ENCODE assay signal across 12 cellular contexts in the genomic region with DNA sequence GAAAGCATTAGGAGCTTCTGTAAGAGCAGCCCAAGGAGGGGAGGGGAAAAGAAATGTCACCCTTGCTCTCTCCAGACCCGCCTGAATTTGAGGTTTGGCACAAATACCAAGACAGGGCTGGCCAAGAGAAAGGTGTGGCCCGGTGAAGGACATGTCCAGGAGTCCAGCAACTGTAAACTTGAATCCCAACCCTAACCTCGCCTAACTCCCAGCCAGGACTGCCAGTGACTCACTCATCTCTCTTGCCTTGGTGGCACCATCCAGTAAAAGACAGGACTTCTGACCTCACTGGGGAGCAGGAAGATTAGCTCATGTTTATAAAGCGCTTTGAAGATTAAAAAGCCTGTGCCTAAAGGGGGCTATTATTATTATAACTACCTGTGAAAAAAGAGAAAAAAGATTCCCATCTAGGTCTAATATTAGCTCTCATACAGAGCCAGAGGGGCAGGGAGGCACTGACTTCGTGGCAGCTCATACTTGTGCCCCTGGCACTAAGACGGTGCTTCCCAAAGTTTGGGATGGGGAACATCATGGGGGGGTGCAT.
DNase-seq lines count a peak whose midpoint lies in the region; ATAC-seq and TF ChIP-seq lines count a peak whose summit lies in the region.
"Had no signal": no experiment of that assay in that cellular context is flagged by ENCODE, and none has a peak within 500 bp of the region (broad histone marks: within the 10 kb centered on the region; RNA-seq: fewer than 3 reads in every experiment).

No MANE protein-coding gene starts in this region.

- no peaks in the 10 kb centered on the region for H4K20me1 ChIP-seq in mammary epithelial cell (ENCODE audit: insufficient read depth, low read length)

- CTCF ChIA-PET in MCF 10A (lab: Yijun Ruan, JAX) = interaction anchor here (0.6 to 1.3 kb wide), 2 partner anchors 9 to 55 kb away, joined by 3 read pairs; no protein-coding TSS in a partner anchor
- CTCF ChIA-PET in mammary epithelial cell (lab: Charles Lee; ENCODE audit: low non-redundant PET) = no interaction called here

- ATAC-seq in left colon = peak; percentile 81
- ATAC-seq in HG03095 (IDR thresholded peaks at IDR 0.05; ENCODE audit: unreplicated experiment) = no peak

- H3K4me2 ChIP-seq in mammary epithelial cell (ENCODE audit: insufficient read depth, low read depth, low read length) = peak overlapping the region; percentile 34

- no peak for TF ChIP-seq POLR2A in breast epithelium (IDR thresholded peaks at IDR 0.05)

- TF ChIP-seq CTCF in MCF 10A (IDR thresholded peaks at IDR 0.05; ENCODE audit: unreplicated experiment) = no peak
- no peak for TF ChIP-seq CTCF in breast epithelium (IDR thresholded peaks at IDR 0.05)
- TF ChIP-seq CTCF in mammary epithelial cell (conservative IDR thresholded peaks at IDR 0.05 in 1 of 2, IDR thresholded peaks at IDR 0.05 in 1 of 2; ENCODE audit: extremely low read depth in 1 of 2, insufficient read depth in 1 of 2, low read depth in 1 of 2, low read length in 2 of 2) = no peak

- peak overlapping the region; percentile 57 for H3K27ac Mint-ChIP-seq in MCF 10A (ENCODE audit: low read depth, unreplicated experiment)
- no peak overlapping the region for H3K27ac Mint-ChIP-seq in activated T-helper 2 cell treated with anti-CD3 and anti-CD28 coated beads, Interferon-gamma antibody, Interleukin-2, Interleukin-4, amounts not matched to agents 10 μg/mL and 5 μg/mL and 100 μg/mL, durations not matched to agents 14 hours and 24 hours and 36 hours
- H3K27ac Mint-ChIP-seq: activated T-cell treated with anti-CD3 and anti-CD28 coated beads, Interleukin-2, amount 50 U/mL, for 24 hours had no signal

- H2AFZ ChIP-seq in mammary epithelial cell (ENCODE audit: low read depth, low read length) = no peak overlapping the region

- dilution Hi-C loops in mammary epithelial cell (cut with HindIII; ENCODE audit: low sequenced_read_pairs) = no loop called here

- H3K27ac ChIP-seq in breast epithelium = no peak overlapping the region
- peak overlapping the region; percentile 1 for H3K27ac ChIP-seq in mammary epithelial cell (ENCODE audit: insufficient read depth, low read depth, low read length)

- BruUV-seq in MCF 10A (replicated peaks; lab: Mats Ljungman, UMichigan) (no TSS peak), mammary epithelial cell (replicated peaks; lab: Mats Ljungman, UMichigan) (no TSS peak)

- no peaks in the 10 kb centered on the region for H3K9me3 Mint-ChIP-seq in MCF 10A (ENCODE audit: unreplicated experiment)
- H3K9me3 Mint-ChIP-seq in activated T-helper 2 cell treated with anti-CD3 and anti-CD28 coated beads, Interferon-gamma antibody, Interleukin-2, Interleukin-4, amounts not matched to agents 10 μg/mL and 5 μg/mL and 100 μg/mL, durations not matched to agents 14 hours and 24 hours and 36 hours = no peaks in the 10 kb centered on the region
- H3K9me3 Mint-ChIP-seq: activated T-cell treated with anti-CD3 and anti-CD28 coated beads, Interleukin-2, amount 50 U/mL, for 24 hours; central memory CD8-positive, alpha-beta T cell had no signal

- H3K4me3 ChIP-seq in breast epithelium (no peak overlapping the region), mammary epithelial cell (replicated peaks in 1 of 3; ENCODE audit: insufficient read depth in 1 of 3, low read depth in 2 of 3, low read length in 3 of 3) (no peak overlapping the region)

- H3K79me2 ChIP-seq in mammary epithelial cell (ENCODE audit: insufficient read depth, low read length) = peaks cover 96% of the 10 kb centered on the region

- H3K27me3 Mint-ChIP-seq in MCF 10A (ENCODE audit: insufficient read depth, unreplicated experiment) = no peaks in the 10 kb centered on the region
- H3K27me3 Mint-ChIP-seq in activated T-helper 2 cell treated with anti-CD3 and anti-CD28 coated beads, Interferon-gamma antibody, Interleukin-2, Interleukin-4, amounts not matched to agents 10 μg/mL and 5 μg/mL and 100 μg/mL, durations not matched to agents 14 hours and 24 hours and 36 hours (ENCODE audit: low read depth) = no peaks in the 10 kb centered on the region
- H3K27me3 Mint-ChIP-seq: activated T-cell treated with anti-CD3 and anti-CD28 coated beads, Interleukin-2, amount 50 U/mL, for 24 hours; central memory CD8-positive, alpha-beta T cell had no signal

- H3K9ac ChIP-seq in mammary epithelial cell (ENCODE audit: insufficient read depth, low read length) = no peak overlapping the region

- H3K27me3 ChIP-seq in breast epithelium (no peaks in the 10 kb centered on the region), mammary epithelial cell (ENCODE audit: insufficient read depth, low read length) (no peaks in the 10 kb centered on the region)

- H3K9me3 ChIP-seq in breast epithelium = no peaks in the 10 kb centered on the region
- H3K9me3 ChIP-seq in mammary epithelial cell (replicated peaks; ENCODE audit: insufficient read depth, low read length) = no peaks in the 10 kb centered on the region

- 27% methylated on average over 6 of the region's 6 CpGs for WGBS in mammary epithelial cell (ENCODE audit: low coverage, missing lambda C conversion rate)

- DNase-seq in MCF 10A (ENCODE audit: unreplicated experiment) = peak; percentile 80
- DNase-seq in breast epithelium (ENCODE audit: low spot score in 2 of 2) = no peak
- peak; percentile 75 for DNase-seq in mammary epithelial cell
- DNase-seq in left colon = peak; percentile 55 to 89
- DNase-seq in NCI-H2196 (lab: John Stamatoyannopoulos, UW; ENCODE audit: unreplicated experiment) = no peak
- no peak for DNase-seq in foreskin melanocyte
- DNase-seq in activated T-helper 2 cell treated with anti-CD3 and anti-CD28 coated beads, Interferon-gamma antibody, Interleukin-2, Interleukin-4, amounts not matched to agents 10 μg/mL and 5 μg/mL and 100 μg/mL, durations not matched to agents 14 hours and 24 hours and 36 hours (ENCODE audit: low spot score) = no peak
- DNase-seq: activated T-cell treated with anti-CD3 and anti-CD28 coated beads, Interleukin-2, amount 50 U/mL, for 24 hours; midbrain; NCI-H1930 had no signal

- POLR2A ChIA-PET in MCF 10A (lab: Yijun Ruan, JAX) = interaction anchor here (0.5 to 1.4 kb wide), 7 partner anchors 10 to 135 kb away, joined by 3 to 9 read pairs (median 3); no protein-coding TSS in a partner anchor

- no peaks in the 10 kb centered on the region for H3K36me3 ChIP-seq in breast epithelium
- no peaks in the 10 kb centered on the region for H3K36me3 ChIP-seq in mammary epithelial cell (ENCODE audit: insufficient read depth, low read length)

- H3K4me1 Mint-ChIP-seq in MCF 10A (ENCODE audit: insufficient read depth, unreplicated experiment) = peaks cover 55% of the 10 kb centered on the region
- no peaks in the 10 kb centered on the region for H3K4me1 Mint-ChIP-seq in activated T-helper 2 cell treated with anti-CD3 and anti-CD28 coated beads, Interferon-gamma antibody, Interleukin-2, Interleukin-4, amounts not matched to agents 10 μg/mL and 5 μg/mL and 100 μg/mL, durations not matched to agents 14 hours and 24 hours and 36 hours (ENCODE audit: low read depth)
- H3K4me1 Mint-ChIP-seq: central memory CD8-positive, alpha-beta T cell had no signal

- H3K4me3 Mint-ChIP-seq in MCF 10A (ENCODE audit: unreplicated experiment) = no peak overlapping the region
- no peak overlapping the region for H3K4me3 Mint-ChIP-seq in activated T-helper 2 cell treated with anti-CD3 and anti-CD28 coated beads, Interferon-gamma antibody, Interleukin-2, Interleukin-4, amounts not matched to agents 10 μg/mL and 5 μg/mL and 100 μg/mL, durations not matched to agents 14 hours and 24 hours and 36 hours (ENCODE audit: low read depth)
- H3K4me3 Mint-ChIP-seq: activated T-cell treated with anti-CD3 and anti-CD28 coated beads, Interleukin-2, amount 50 U/mL, for 24 hours; central memory CD8-positive, alpha-beta T cell had no signal

- intact Hi-C loops in MCF 10A (cut with micrococcal nuclease) = no loop called here
- intact Hi-C loops in breast epithelium (cut with DNase I; ENCODE audit: low total_unique reads) = no loop called here
- intact Hi-C loops in mammary epithelial cell (cut with micrococcal nuclease) = loop anchor here (1.0 kb wide), 1 partner anchor 9 kb away; no protein-coding TSS in a partner anchor
- intact Hi-C loops in left colon (cut with DNase I, micrococcal nuclease) = no loop called here
- intact Hi-C loops in activated T-helper 2 cell treated with anti-CD3 and anti-CD28 coated beads, Interferon-gamma antibody, Interleukin-2, Interleukin-4, amounts not matched to agents 10 μg/mL and 5 μg/mL and 100 μg/mL, durations not matched to agents 14 hours and 24 hours and 36 hours (cut with micrococcal nuclease) = no loop called here

- H3K4me1 ChIP-seq in breast epithelium (no peaks in the 10 kb centered on the region), mammary epithelial cell (ENCODE audit: insufficient read depth, low read length) (peaks cover 28% of the 10 kb centered on the region)

- H3K36me3 Mint-ChIP-seq in MCF 10A (ENCODE audit: insufficient read depth, unreplicated experiment) = peaks cover 25% of the 10 kb centered on the region
- H3K36me3 Mint-ChIP-seq in activated T-helper 2 cell treated with anti-CD3 and anti-CD28 coated beads, Interferon-gamma antibody, Interleukin-2, Interleukin-4, amounts not matched to agents 10 μg/mL and 5 μg/mL and 100 μg/mL, durations not matched to agents 14 hours and 24 hours and 36 hours (ENCODE audit: low read depth) = no peaks in the 10 kb centered on the region

- in situ Hi-C loops in mammary epithelial cell (cut with MboI; ENCODE audit: low sequenced_read_pairs in 2 of 2) = no loop called here

Comparison
In these comparisons a context has a peak if more than half of its experiments do, and no peak if none do; other contexts are left out.
1. DNase-seq: peak in MCF 10A (single experiment), mammary epithelial cell (single experiment) and left colon (2 of 2); none in breast epithelium (0 of 2), NCI-H2196 (single experiment), foreskin melanocyte (single experiment) and activated T-helper 2 cell treated with anti-CD3 and anti-CD28 coated beads, Interferon-gamma antibody, Interleukin-2, Interleukin-4, amounts not matched to agents 10 μg/mL and 5 μg/mL and 100 μg/mL, durations not matched to agents 14 hours and 24 hours and 36 hours (single experiment).